7 cellular contexts compared by ENCODE assay signal in the genomic region with DNA sequence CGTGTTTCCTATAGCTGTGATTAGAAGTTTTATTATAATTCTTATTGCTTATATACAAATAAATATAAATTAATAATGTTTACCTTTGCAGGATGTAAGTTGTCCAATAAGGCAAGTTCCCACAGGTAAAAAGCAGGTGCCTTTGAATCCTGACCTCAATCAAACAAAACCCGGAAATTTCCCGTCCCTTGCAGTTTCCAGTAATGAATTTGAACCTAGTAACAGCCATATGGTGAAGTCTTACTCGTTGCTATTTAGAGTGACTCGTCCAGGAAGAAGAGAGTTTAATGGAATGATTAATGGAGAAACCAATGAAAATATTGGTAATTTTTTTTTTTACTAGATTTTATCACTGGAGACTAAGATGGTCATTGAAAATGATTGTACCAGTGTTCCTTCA. TPM values are rescaled to one million over a fixed set of nuclear protein-coding genes. Genes with fewer than 3 reads are reported as not detected.
DNase-seq lines count a peak whose midpoint lies in the region; ATAC-seq and TF ChIP-seq lines count a peak whose summit lies in the region.
"Not testable (repeated sequence)": the region's sequence is repeated elsewhere in the genome, so short reads cannot be mapped to it uniquely, and the experiment has no call there.

No MANE protein-coding gene starts in this region.

- POLR2A ChIA-PET in IMR-90 (lab: Charles Lee; ENCODE audit: unreplicated experiment); PC-9 (lab: Charles Lee; ENCODE audit: unreplicated experiment): not testable (repeated sequence)

- not testable (repeated sequence) for H3K4me3 ChIP-seq in IMR-90 (ENCODE audit: insufficient read depth, low read depth, low read length); PC-9; mammary epithelial cell (replicated peaks in 1 of 3; ENCODE audit: insufficient read depth in 1 of 3, low read depth in 2 of 3, low read length in 3 of 3); epithelial cell of esophagus (ENCODE audit: low read length); fibroblast of mammary gland (ENCODE audit: control insufficient read depth, low read depth, low read length)

- TF ChIP-seq RAD21 in IMR-90 (IDR thresholded peaks at IDR 0.05; ENCODE audit: low read length): not testable (repeated sequence)

- H4K20me1 ChIP-seq in IMR-90 (ENCODE audit: insufficient read depth, low read length); PC-9 (ENCODE audit: insufficient read depth); mammary epithelial cell (ENCODE audit: insufficient read depth, low read length): not testable (repeated sequence)

- H3K4me2 ChIP-seq in IMR-90 (ENCODE audit: low read depth, low read length); PC-9; mammary epithelial cell (ENCODE audit: insufficient read depth, low read depth, low read length): not testable (repeated sequence)

- not testable (repeated sequence) for H2BK5ac ChIP-seq in IMR-90 (ENCODE audit: low read depth, low read length, poor library complexity, severe bottlenecking)

- peaks cover 36% of the 10 kb centered on the region for H3K36me3 Mint-ChIP-seq in nephron progenitor cell (ENCODE audit: low read depth)

- BruUV-seq in IMR-90 (replicated peaks; lab: Mats Ljungman, UMichigan); PC-9 (replicated peaks; lab: Mats Ljungman, UMichigan); mammary epithelial cell (replicated peaks; lab: Mats Ljungman, UMichigan): not testable (repeated sequence)

- peaks cover 18% of the 10 kb centered on the region for H3F3A ChIP-seq in PC-9 (ENCODE audit: insufficient read depth, low read depth)

- in situ Hi-C loops in IMR-90 (cut with MboI; ENCODE audit: low sequenced_read_pairs); mammary epithelial cell (cut with MboI; ENCODE audit: low sequenced_read_pairs in 2 of 2): not testable (repeated sequence)

- H3K79me1 ChIP-seq in IMR-90 (ENCODE audit: low read depth in 1 of 2, low read length in 2 of 2): not testable (repeated sequence)

- H3K27me3 Mint-ChIP-seq in nephron progenitor cell (ENCODE audit: low read depth, poor library complexity): not testable (repeated sequence)

- H3K18ac ChIP-seq in IMR-90 (ENCODE audit: low read depth, low read length): not testable (repeated sequence)

- dilution Hi-C loops in IMR-90 (cut with HindIII; ENCODE audit: low sequenced_read_pairs, unreplicated experiment); mammary epithelial cell (cut with HindIII; ENCODE audit: low sequenced_read_pairs): not testable (repeated sequence)

- not testable (repeated sequence) for H3K4me1 Mint-ChIP-seq in nephron progenitor cell

- not testable (repeated sequence) for H3K9me3 Mint-ChIP-seq in nephron progenitor cell

- H4K5ac ChIP-seq in IMR-90 (ENCODE audit: low read depth, low read length): not testable (repeated sequence)

- no CpG with 5 or more reads among the region's 5 CpGs for WGBS in IMR-90 (ENCODE audit: extremely low coverage in 2 of 2, insufficient read length in 1 of 2), 2 experiments
- 80% methylated on average over 5 of the region's 5 CpGs for WGBS in mammary epithelial cell (ENCODE audit: low coverage, missing lambda C conversion rate)

- not testable (repeated sequence) for H2AK9ac ChIP-seq in IMR-90 (replicated peaks; ENCODE audit: low read depth, low read length, poor library complexity)

- intact Hi-C loops in IMR-90 (cut with micrococcal nuclease); PC-9 (cut with micrococcal nuclease; ENCODE audit: unreplicated experiment); mammary epithelial cell (cut with micrococcal nuclease): not testable (repeated sequence)

- peak; percentile 39 for DNase-seq in ELR (ENCODE audit: low read depth)
- DNase-seq in IMR-90: peak; percentile 4
- DNase-seq in PC-9: peak in 1 of 2 experiments; percentile 41
- DNase-seq in mammary epithelial cell: peak; percentile 28
- peak; percentile 48 for DNase-seq in epithelial cell of esophagus (ENCODE audit: low read depth)
- peak; percentile 2 for DNase-seq in fibroblast of mammary gland (ENCODE audit: low read depth)
- not testable (repeated sequence) for DNase-seq in nephron progenitor cell

- H3K27ac Mint-ChIP-seq in nephron progenitor cell: peak overlapping the region; percentile 54

- H3K4me3 Mint-ChIP-seq in nephron progenitor cell: not testable (repeated sequence)

- not testable (repeated sequence) for H3K4me1 ChIP-seq in IMR-90 (ENCODE audit: control insufficient read depth, insufficient read depth, low read length); mammary epithelial cell (ENCODE audit: insufficient read depth, low read length)
- peaks cover 17% of the 10 kb centered on the region for H3K4me1 ChIP-seq in PC-9 (replicated peaks; ENCODE audit: insufficient read depth)

- H4K8ac ChIP-seq in IMR-90 (ENCODE audit: low read depth in 2 of 2, low read length in 2 of 2): not testable (repeated sequence)

- not testable (repeated sequence) for H3K9me3 ChIP-seq in IMR-90 (ENCODE audit: control insufficient read depth, insufficient read depth, low read length); PC-9 (ENCODE audit: insufficient read depth, low read depth); mammary epithelial cell (replicated peaks; ENCODE audit: insufficient read depth, low read length)

- H3K27ac ChIP-seq in IMR-90 (ENCODE audit: insufficient read depth, low read length); mammary epithelial cell (ENCODE audit: insufficient read depth, low read depth, low read length): not testable (repeated sequence)
- H3K27ac ChIP-seq in PC-9: peak overlapping the region; percentile 63

- H2BK20ac ChIP-seq in IMR-90 (ENCODE audit: low read depth, low read length): not testable (repeated sequence)

- not testable (repeated sequence) for H2BK15ac ChIP-seq in IMR-90 (ENCODE audit: low read depth, low read length)

- ATAC-seq in IMR-90 (ENCODE audit: low read depth): not testable (repeated sequence)

- CTCF ChIA-PET in IMR-90 (lab: Yijun Ruan, JAX); PC-9 (lab: Charles Lee); mammary epithelial cell (lab: Charles Lee; ENCODE audit: low non-redundant PET): not testable (repeated sequence)

- H4K91ac ChIP-seq in IMR-90 (ENCODE audit: insufficient read depth, low read depth, low read length): not testable (repeated sequence)

- TF ChIP-seq CTCF in IMR-90 (conservative IDR thresholded peaks at IDR 0.05; ENCODE audit: low read depth, low read length); PC-9 (conservative IDR thresholded peaks at IDR 0.05); mammary epithelial cell (conservative IDR thresholded peaks at IDR 0.05 in 1 of 2, IDR thresholded peaks at IDR 0.05 in 1 of 2; ENCODE audit: extremely low read depth in 1 of 2, insufficient read depth in 1 of 2, low read depth in 1 of 2, low read length in 2 of 2); epithelial cell of esophagus (IDR thresholded peaks at IDR 0.05; ENCODE audit: insufficient read depth, low read depth, low read length, missing control alignments); fibroblast of mammary gland (conservative IDR thresholded peaks at IDR 0.05; ENCODE audit: control insufficient read depth, insufficient read depth, low read depth, low read length); nephron progenitor cell (IDR thresholded peaks at IDR 0.05): not testable (repeated sequence)

- H2AFZ ChIP-seq in IMR-90 (replicated peaks; ENCODE audit: low read length, poor library complexity); PC-9; mammary epithelial cell (ENCODE audit: low read depth, low read length): not testable (repeated sequence)

- H3K36me3 ChIP-seq in IMR-90 (ENCODE audit: control insufficient read depth, insufficient read depth, low read length); PC-9 (ENCODE audit: low read depth); mammary epithelial cell (ENCODE audit: insufficient read depth, low read length): not testable (repeated sequence)

- H3K9me1 ChIP-seq in IMR-90 (ENCODE audit: insufficient read depth, low read length): not testable (repeated sequence)

- not testable (repeated sequence) for H3K14ac ChIP-seq in IMR-90 (replicated peaks; ENCODE audit: low read depth, low read length)

- H2BK120ac ChIP-seq in IMR-90 (ENCODE audit: low read depth, low read length): not testable (repeated sequence)

- not testable (repeated sequence) for H2AK5ac ChIP-seq in IMR-90 (ENCODE audit: low read depth, low read length)

- not testable (repeated sequence) for H3K27me3 ChIP-seq in IMR-90 (ENCODE audit: control insufficient read depth, insufficient read depth, low read length); PC-9 (ENCODE audit: insufficient read depth, low read depth); mammary epithelial cell (ENCODE audit: insufficient read depth, low read length)

- not testable (repeated sequence) for H3K4ac ChIP-seq in IMR-90 (ENCODE audit: low read depth, low read length)

- not testable (repeated sequence) for TF ChIP-seq POLR2A in IMR-90 (IDR thresholded peaks at IDR 0.05; ENCODE audit: low read depth, low read length)

- not testable (repeated sequence) for H3K23ac ChIP-seq in IMR-90 (ENCODE audit: low read depth, low read length)

- not testable (repeated sequence) for H3K79me2 ChIP-seq in PC-9 (ENCODE audit: low read depth); mammary epithelial cell (ENCODE audit: insufficient read depth, low read length)

- H3K9me2 ChIP-seq in PC-9 (ENCODE audit: insufficient read depth): not testable (repeated sequence)

- H3K9ac ChIP-seq in IMR-90 (ENCODE audit: low read depth, low read length); mammary epithelial cell (ENCODE audit: insufficient read depth, low read length): not testable (repeated sequence)

- H3K56ac ChIP-seq in IMR-90 (ENCODE audit: extremely low read depth, insufficient read depth, low read length): not testable (repeated sequence)

RNA-seq across cellular contexts. Expression of a gene that starts 31.8 kb away (rescaled TPM):
- total RNA-seq in IMR-90 (2012; rRNA removed): 4.3 and 4.7 TPM in 2 replicates
- 4.7 and 7.2 TPM in 2 replicates for polyA plus RNA-seq in IMR-90 (2012; rRNA removed)
- 2.2 and 4.4 TPM in 2 replicates for polyA plus RNA-seq in IMR-90 (2012; cell fraction: cytosol; rRNA removed)
- polyA plus RNA-seq in IMR-90 (2012; cell fraction: nucleus; rRNA removed; ENCODE audit: low replicate concordance): 8.4 and 23.7 TPM in 2 replicates
- total RNA-seq in PC-9 (2021): 13.8 and 15.8 TPM in 2 replicates
- total RNA-seq in mammary epithelial cell: 10 to 100 TPM in 1 of 2 donors, 1 to 10 TPM in 1; 8.0 to 13.6 TPM
- 5.2 TPM for polyA plus RNA-seq in mammary epithelial cell
- polyA minus RNA-seq in mammary epithelial cell: 1.8 TPM

RNA-seq across cellular contexts. Expression of a gene that starts 38.6 kb away (rescaled TPM):
- 12.2 and 18.6 TPM in 2 replicates for total RNA-seq in IMR-90 (2012; rRNA removed)
- 9.9 and 12.3 TPM in 2 replicates for polyA plus RNA-seq in IMR-90 (2012; rRNA removed)
- polyA plus RNA-seq in IMR-90 (2012; cell fraction: cytosol; rRNA removed): 1.4 and 1.9 TPM in 2 replicates
- polyA plus RNA-seq in IMR-90 (2012; cell fraction: nucleus; rRNA removed; ENCODE audit: low replicate concordance): 1.4 and 13.4 TPM in 2 replicates
- 20.1 and 27.0 TPM in 2 replicates for total RNA-seq in PC-9 (2021)
- total RNA-seq in mammary epithelial cell: 10 to 100 TPM; 14.5 to 28.1 TPM
- 13.1 TPM for polyA plus RNA-seq in mammary epithelial cell
- polyA minus RNA-seq in mammary epithelial cell: 5.1 TPM
